In genomic region chr19:32976223-32976805, GRCh38 we compare ENCODE assay signal across 7 cellular contexts.
DNase-seq lines count a peak whose midpoint lies in the region; TF ChIP-seq lines count a peak whose summit lies in the region.

No MANE protein-coding gene starts in this region.

- H3K4me3 ChIP-seq in astrocyte of the spinal cord (ENCODE audit: low read depth, low read length) (no peak overlapping the region), coronary artery (no peak overlapping the region)

- peak; percentile 84 for DNase-seq in NCI-H1694 (lab: John Stamatoyannopoulos, UW)
- DNase-seq in T1000 (lab: John Stamatoyannopoulos, UW) = peak; percentile 41
- peak; percentile 73 for DNase-seq in astrocyte of the spinal cord (ENCODE audit: low read depth, low spot score)
- peak; percentile 69 for DNase-seq in iPS-NIHi11 (ENCODE audit: low spot score)
- DNase-seq in stimulated activated CD4-positive, alpha-beta T cell treated with anti-CD3 and anti-CD28 coated beads, Interleukin-15, amount 100 ng/mL, for 1 hour (ENCODE audit: low read depth in 1 of 2, low spot score in 1 of 2) = peak; percentile 22 to 55
- no peak for DNase-seq in coronary artery (ENCODE audit: low spot score)

- no peak overlapping the region for H3K27ac ChIP-seq in coronary artery

- TF ChIP-seq CTCF in GM12873 (IDR thresholded peaks at IDR 0.05; ENCODE audit: insufficient read depth, low read depth, low read length, missing control alignments) (peak; percentile 75), astrocyte of the spinal cord (IDR thresholded peaks at IDR 0.05; ENCODE audit: low read depth, low read length) (peak; percentile 82), coronary artery (IDR thresholded peaks at IDR 0.05) (no peak)

- in situ Hi-C loops in astrocyte of the spinal cord (cut with HindIII; ENCODE audit: low sequenced_read_pairs) = no loop called here
